8 cellular contexts compared by ENCODE assay signal in genomic region chr13:109786457-109787134, GRCh38. TPM values are rescaled to one million over a fixed set of nuclear protein-coding genes. Genes with fewer than 3 reads are reported as not detected.
DNase-seq lines count a peak whose midpoint lies in the region; ATAC-seq, FAIRE-seq and TF ChIP-seq lines count a peak whose summit lies in the region.

Gene IRS2, minus strand, starts transcription at chr13:109786583. Its CDS starts 530 bp downstream, at chr13:109786053.

- ATAC-seq in HG02678 (IDR thresholded peaks at IDR 0.05; ENCODE audit: unreplicated experiment) (peak; percentile 93), heart left ventricle (peak; percentile 78 to 93 (median 87))

- peak within 1 kb of the TSS; percentile 51 to 82 (median 64) for H3K4me3 ChIP-seq in adrenal gland
- peak within 1 kb of the TSS; percentile 64 to 95 (median 80) for H3K4me3 ChIP-seq in heart left ventricle
- H3K4me3 ChIP-seq in tibial nerve, result peak within 1 kb of the TSS; percentile 68 to 85 (median 80)

- H3K4me1 ChIP-seq in adrenal gland (replicated peaks in 1 of 2), result peaks cover 18 to 54% of the 10 kb centered on the region in 2 donors
- H3K4me1 ChIP-seq in heart left ventricle, result peaks cover 0 to 51% (median 23%) of the 10 kb centered on the region in 12 donors
- peaks cover 0 to 51% (median 22%) of the 10 kb centered on the region in 4 donors for H3K4me1 ChIP-seq in tibial nerve

- TF ChIP-seq POLR2A in GM12891 (IDR thresholded peaks at IDR 0.05; ENCODE audit: low read depth, low read length) (no peak), adrenal gland (IDR thresholded peaks at IDR 0.05) (peak; percentile 99 to 100), heart left ventricle (IDR thresholded peaks at IDR 0.05) (peak; percentile 87 to 97), tibial nerve (IDR thresholded peaks at IDR 0.05) (peak; percentile 99 to 100)

- H3K27me3 ChIP-seq in adrenal gland, result no peaks in the 10 kb centered on the region
- peaks cover 0 to 7% (median 0%) of the 10 kb centered on the region in 9 donors for H3K27me3 ChIP-seq in heart left ventricle
- H3K27me3 ChIP-seq in tibial nerve, result no peaks in the 10 kb centered on the region

- TF ChIP-seq CTCF in adrenal gland (IDR thresholded peaks at IDR 0.05) (peak in 1 of 6 experiments; percentile 20), heart left ventricle (IDR thresholded peaks at IDR 0.05) (no peak), tibial nerve (IDR thresholded peaks at IDR 0.05) (peak in 2 of 5 experiments; percentile 32 to 36)

- TF ChIP-seq EP300 in tibial nerve (IDR thresholded peaks at IDR 0.05), result peak in 1 of 2 donors; percentile 100

- H3K27ac ChIP-seq in adrenal gland (peak within 1 kb of the TSS; percentile 69 to 98 (median 91)), heart left ventricle (peak within 1 kb of the TSS; percentile 74 to 97 (median 91)), tibial nerve (peak within 1 kb of the TSS; percentile 91 to 95 (median 93))

- intact Hi-C loops in adrenal gland (cut with DNase I) (loop anchor here (5.0 to 10.0 kb wide), 4 partner anchors 72 to 642 kb away; no protein-coding TSS in a partner anchor), heart left ventricle (cut with DNase I) (loop anchor here (2.0 to 10.0 kb wide), 14 partner anchors 81 to 824 kb away; no protein-coding TSS in a partner anchor), posterior cingulate gyrus (cut with DNase I) (no loop called here)

- H3K9me3 ChIP-seq in adrenal gland (replicated peaks in 1 of 3) (no peaks in the 10 kb centered on the region), heart left ventricle (no peaks in the 10 kb centered on the region), tibial nerve (no peaks in the 10 kb centered on the region)

- H3K36me3 ChIP-seq in adrenal gland (replicated peaks in 1 of 2) (peaks cover 0 to 27% of the 10 kb centered on the region in 2 donors), heart left ventricle (peaks cover 0 to 24% (median 20%) of the 10 kb centered on the region in 9 donors), tibial nerve (peaks cover 6 to 29% (median 19%) of the 10 kb centered on the region in 3 donors)

- whole genome bisulfite sequencing in adrenal gland, 4 donors, result 0 to 2% (median 1%) methylated on average over 20 to 98 of the region's 98 CpGs; no CpG with 5 or more reads in 1 of the 4 donors
- 0 to 1% (median 1%) methylated on average over 48 to 98 of the region's 98 CpGs for WGBS in heart left ventricle, 4 donors
- 1% methylated on average over 14 of the region's 98 CpGs; no CpG with 5 or more reads in 1 of the 2 donors for WGBS in tibial nerve, 2 donors

- DNase-seq in GM12891 (ENCODE audit: insufficient read length, low spot score) (peak; percentile 53), NCI-H1105 treated with DMSO at 0.1 percent for 48 hours (lab: John Stamatoyannopoulos, UW) (peak; percentile 99), T follicular helper cell (ENCODE audit: low read depth) (peak; percentile 93), adrenal gland (peak; percentile 95 to 99 (median 97)), heart left ventricle (peak; percentile 91 to 95 (median 93)), posterior cingulate gyrus (peak; percentile 93 to 99 (median 96)), tibial nerve (ENCODE audit: low spot score in 2 of 2) (peak; percentile 92 to 94)

- peak; percentile 71 for FAIRE-seq in GM12891 (lab: Jason Lieb, UNC)

TF ChIP-seq in GM12891, 5 proteins besides CTCF, POLR2A, EP300 and RAD21:
- TF ChIP-seq POLR2AphosphoS5 (IDR thresholded peaks at IDR 0.05; ENCODE audit: low read depth, low read length) (no peak), SPI1 (IDR thresholded peaks at IDR 0.05; ENCODE audit: low read depth, low read length) (no peak), POU2F2 (IDR thresholded peaks at IDR 0.05; ENCODE audit: low read depth, low read length) (no peak), TAF1 (IDR thresholded peaks at IDR 0.05; ENCODE audit: low read depth, low read length) (no peak), PAX5 (IDR thresholded peaks at IDR 0.05; ENCODE audit: insufficient read depth, low read length, severe bottlenecking) (no peak)

RNA-seq across cellular contexts. Expression of gene IRS2, which starts in this region (rescaled TPM):
- polyA plus RNA-seq in GM12891 (2012; ENCODE audit: low read depth, missing spikeins), result 0.01 TPM
- total RNA-seq in adrenal gland (10 to 100 TPM; 43.4 to 84.2 (median 50.2) TPM), heart left ventricle (10 to 100 TPM in 7 of 9 donors, 1 to 10 TPM in 2; 6.5 to 54.9 (median 14.4) TPM), tibial nerve (10 to 100 TPM; 38.3 to 60.9 (median 42.4) TPM)
- polyA plus RNA-seq in adrenal gland (10 to 100 TPM; 11.3 to 15.1 (median 12.8) TPM), heart left ventricle (10 to 100 TPM in 1 of 2 donors, 1 to 10 TPM in 1; 3.4 to 42.9 TPM)

Comparison
In these comparisons a context has a peak if more than half of its experiments do, and no peak if none do; other contexts are left out.
1. Peak in every context shown above with its lines: DNase-seq, ATAC-seq, H3K4me3 ChIP-seq and H3K27ac ChIP-seq.